In the genomic region with DNA sequence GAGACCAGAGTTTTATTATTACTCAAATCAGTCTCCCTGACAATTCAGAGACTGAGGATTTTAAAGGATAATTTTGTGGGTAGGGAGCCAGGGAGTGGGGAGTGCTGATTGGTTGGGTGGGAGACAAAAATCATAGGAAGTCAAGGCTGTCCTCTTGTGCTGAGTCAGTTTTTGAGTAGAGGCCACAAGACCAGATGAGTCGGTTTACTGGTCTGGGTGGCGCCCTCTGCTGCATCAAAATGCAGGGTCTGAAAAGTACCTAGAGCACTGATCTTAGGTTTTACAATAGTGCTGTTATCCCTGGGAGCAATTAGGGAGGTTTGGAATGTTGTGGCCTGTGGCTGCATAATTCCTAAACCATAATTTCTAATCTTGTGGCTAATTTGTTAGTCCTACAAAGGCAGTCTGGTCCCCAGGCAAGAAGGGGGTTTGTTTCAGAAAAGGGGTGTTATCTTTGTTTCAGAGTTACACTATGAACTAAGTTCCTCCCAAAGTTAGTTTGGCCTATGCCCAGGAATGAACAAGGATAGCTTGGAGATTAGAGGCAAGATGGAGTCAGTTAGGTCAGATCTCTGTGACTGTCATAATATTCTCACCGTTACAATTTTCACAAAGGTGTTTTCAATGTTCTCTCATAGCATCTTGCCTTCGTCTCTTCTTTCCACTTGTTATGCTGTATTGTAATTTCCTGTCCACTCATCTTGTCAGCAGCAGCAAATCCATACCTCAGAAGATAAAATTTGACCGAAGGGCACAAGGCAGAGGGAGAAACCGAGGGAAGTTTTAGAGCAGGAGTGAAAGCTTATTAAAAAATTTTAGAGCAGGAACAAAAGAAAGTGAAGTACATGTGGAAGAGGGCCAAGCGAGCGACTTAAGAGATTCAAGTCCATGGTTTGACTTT, we compare ENCODE assay signal across 1 cellular context.
TF ChIP-seq lines count a peak whose summit lies in the region.

No MANE protein-coding gene starts in this region.

TF ChIP-seq in K562, 482 proteins besides CTCF, POLR2A, EP300 and RAD21 (continued from another document and continues in another):
- TF ChIP-seq ZNF239 (CRISPR knock-in tag; IDR thresholded peaks at IDR 0.05) (no peak), MCM2 (IDR thresholded peaks at IDR 0.05; ENCODE audit: low read depth) (no peak), BRD9 (IDR thresholded peaks at IDR 0.05; ENCODE audit: low read depth, partially characterized antibody) (no peak), TAF15 (IDR thresholded peaks at IDR 0.05; ENCODE audit: low read depth, low read length) (no peak), CXXC5 (CRISPR knock-in tag; IDR thresholded peaks at IDR 0.05) (no peak), HLTF (IDR thresholded peaks at IDR 0.05) (no peak), ZKSCAN8 (CRISPR knock-in tag; IDR thresholded peaks at IDR 0.05) (no peak), RBM22 (IDR thresholded peaks at IDR 0.05; ENCODE audit: low read depth, low read length, poor library complexity, severe bottlenecking) (no peak), TRIM24 (IDR thresholded peaks at IDR 0.05) (no peak), POU5F1 (IDR thresholded peaks at IDR 0.05; ENCODE audit: borderline replicate concordance, low read depth, low read length, partially characterized antibody) (no peak), SRSF7 (optimal IDR thresholded peaks at IDR 0.05; ENCODE audit: low read depth, low read length) (no peak), KLF10 (CRISPR knock-in tag; IDR thresholded peaks at IDR 0.05) (no peak), RHOXF2B (CRISPR knock-in tag; conservative IDR thresholded peaks at IDR 0.05) (no peak), MEIS2 (IDR thresholded peaks at IDR 0.05; ENCODE audit: partially characterized antibody) (no peak), RFX7 (CRISPR knock-in tag; IDR thresholded peaks at IDR 0.05) (no peak), ZNF668 (CRISPR knock-in tag; IDR thresholded peaks at IDR 0.05) (no peak), GABPA (tag; conservative IDR thresholded peaks at IDR 0.05; ENCODE audit: low read depth) (no peak), ZNF707 (CRISPR knock-in tag; conservative IDR thresholded peaks at IDR 0.05) (no peak), KLF16 (IDR thresholded peaks at IDR 0.05) (no peak), STAG1 (CRISPR knock-in tag; IDR thresholded peaks at IDR 0.05; ENCODE audit: borderline replicate concordance) (no peak), TFAM (CRISPR knock-in tag; conservative IDR thresholded peaks at IDR 0.05) (no peak), XRCC5 (IDR thresholded peaks at IDR 0.05; ENCODE audit: low read depth, low read length) (no peak), TBP (optimal IDR thresholded peaks at IDR 0.05; ENCODE audit: low read depth, low read length) (no peak), STAT5A (IDR thresholded peaks at IDR 0.05; ENCODE audit: borderline replicate concordance, low read length) (no peak), MAFF (IDR thresholded peaks at IDR 0.05; ENCODE audit: low read length) (peak; percentile 79)
- TF ChIP-seq, protein P1, sequence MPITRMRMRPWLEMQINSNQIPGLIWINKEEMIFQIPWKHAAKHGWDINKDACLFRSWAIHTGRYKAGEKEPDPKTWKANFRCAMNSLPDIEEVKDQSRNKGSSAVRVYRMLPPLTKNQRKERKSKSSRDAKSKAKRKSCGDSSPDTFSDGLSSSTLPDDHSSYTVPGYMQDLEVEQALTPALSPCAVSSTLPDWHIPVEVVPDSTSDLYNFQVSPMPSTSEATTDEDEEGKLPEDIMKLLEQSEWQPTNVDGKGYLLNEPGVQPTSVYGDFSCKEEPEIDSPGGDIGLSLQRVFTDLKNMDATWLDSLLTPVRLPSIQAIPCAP (CRISPR knock-in tag; IDR thresholded peaks at IDR 0.05; ENCODE audit: borderline replicate concordance), result no peak
- TF ChIP-seq, protein P2, sequence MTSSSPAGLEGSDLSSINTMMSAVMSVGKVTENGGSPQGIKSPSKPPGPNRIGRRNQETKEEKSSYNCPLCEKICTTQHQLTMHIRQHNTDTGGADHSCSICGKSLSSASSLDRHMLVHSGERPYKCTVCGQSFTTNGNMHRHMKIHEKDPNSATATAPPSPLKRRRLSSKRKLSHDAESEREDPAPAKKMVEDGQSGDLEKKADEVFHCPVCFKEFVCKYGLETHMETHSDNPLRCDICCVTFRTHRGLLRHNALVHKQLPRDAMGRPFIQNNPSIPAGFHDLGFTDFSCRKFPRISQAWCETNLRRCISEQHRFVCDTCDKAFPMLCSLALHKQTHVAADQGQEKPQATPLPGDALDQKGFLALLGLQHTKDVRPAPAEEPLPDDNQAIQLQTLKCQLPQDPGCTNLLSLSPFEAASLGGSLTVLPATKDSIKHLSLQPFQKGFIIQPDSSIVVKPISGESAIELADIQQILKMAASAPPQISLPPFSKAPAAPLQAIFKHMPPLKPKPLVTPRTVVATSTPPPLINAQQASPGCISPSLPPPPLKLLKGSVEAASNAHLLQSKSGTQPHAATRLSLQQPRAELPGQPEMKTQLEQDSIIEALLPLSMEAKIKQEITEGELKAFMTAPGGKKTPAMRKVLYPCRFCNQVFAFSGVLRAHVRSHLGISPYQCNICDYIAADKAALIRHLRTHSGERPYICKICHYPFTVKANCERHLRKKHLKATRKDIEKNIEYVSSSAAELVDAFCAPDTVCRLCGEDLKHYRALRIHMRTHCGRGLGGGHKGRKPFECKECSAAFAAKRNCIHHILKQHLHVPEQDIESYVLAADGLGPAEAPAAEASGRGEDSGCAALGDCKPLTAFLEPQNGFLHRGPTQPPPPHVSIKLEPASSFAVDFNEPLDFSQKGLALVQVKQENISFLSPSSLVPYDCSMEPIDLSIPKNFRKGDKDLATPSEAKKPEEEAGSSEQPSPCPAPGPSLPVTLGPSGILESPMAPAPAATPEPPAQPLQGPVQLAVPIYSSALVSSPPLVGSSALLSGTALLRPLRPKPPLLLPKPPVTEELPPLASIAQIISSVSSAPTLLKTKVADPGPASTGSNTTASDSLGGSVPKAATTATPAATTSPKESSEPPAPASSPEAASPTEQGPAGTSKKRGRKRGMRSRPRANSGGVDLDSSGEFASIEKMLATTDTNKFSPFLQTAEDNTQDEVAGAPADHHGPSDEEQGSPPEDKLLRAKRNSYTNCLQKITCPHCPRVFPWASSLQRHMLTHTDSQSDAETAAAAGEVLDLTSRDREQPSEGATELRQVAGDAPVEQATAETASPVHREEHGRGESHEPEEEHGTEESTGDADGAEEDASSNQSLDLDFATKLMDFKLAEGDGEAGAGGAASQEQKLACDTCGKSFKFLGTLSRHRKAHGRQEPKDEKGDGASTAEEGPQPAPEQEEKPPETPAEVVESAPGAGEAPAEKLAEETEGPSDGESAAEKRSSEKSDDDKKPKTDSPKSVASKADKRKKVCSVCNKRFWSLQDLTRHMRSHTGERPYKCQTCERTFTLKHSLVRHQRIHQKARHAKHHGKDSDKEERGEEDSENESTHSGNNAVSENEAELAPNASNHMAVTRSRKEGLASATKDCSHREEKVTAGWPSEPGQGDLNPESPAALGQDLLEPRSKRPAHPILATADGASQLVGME (CRISPR knock-in tag; IDR thresholded peaks at IDR 0.05), result no peak
- TF ChIP-seq, protein P3, sequence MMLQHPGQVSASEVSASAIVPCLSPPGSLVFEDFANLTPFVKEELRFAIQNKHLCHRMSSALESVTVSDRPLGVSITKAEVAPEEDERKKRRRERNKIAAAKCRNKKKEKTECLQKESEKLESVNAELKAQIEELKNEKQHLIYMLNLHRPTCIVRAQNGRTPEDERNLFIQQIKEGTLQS (IDR thresholded peaks at IDR 0.05), result no peak
- TF ChIP-seq, protein P3 (CRISPR knock-in tag; conservative IDR thresholded peaks at IDR 0.05), result no peak
- TF ChIP-seq, protein P4, sequence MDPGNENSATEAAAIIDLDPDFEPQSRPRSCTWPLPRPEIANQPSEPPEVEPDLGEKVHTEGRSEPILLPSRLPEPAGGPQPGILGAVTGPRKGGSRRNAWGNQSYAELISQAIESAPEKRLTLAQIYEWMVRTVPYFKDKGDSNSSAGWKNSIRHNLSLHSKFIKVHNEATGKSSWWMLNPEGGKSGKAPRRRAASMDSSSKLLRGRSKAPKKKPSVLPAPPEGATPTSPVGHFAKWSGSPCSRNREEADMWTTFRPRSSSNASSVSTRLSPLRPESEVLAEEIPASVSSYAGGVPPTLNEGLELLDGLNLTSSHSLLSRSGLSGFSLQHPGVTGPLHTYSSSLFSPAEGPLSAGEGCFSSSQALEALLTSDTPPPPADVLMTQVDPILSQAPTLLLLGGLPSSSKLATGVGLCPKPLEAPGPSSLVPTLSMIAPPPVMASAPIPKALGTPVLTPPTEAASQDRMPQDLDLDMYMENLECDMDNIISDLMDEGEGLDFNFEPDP (CRISPR knock-in tag; IDR thresholded peaks at IDR 0.05), result no peak
- TF ChIP-seq, protein P5, sequence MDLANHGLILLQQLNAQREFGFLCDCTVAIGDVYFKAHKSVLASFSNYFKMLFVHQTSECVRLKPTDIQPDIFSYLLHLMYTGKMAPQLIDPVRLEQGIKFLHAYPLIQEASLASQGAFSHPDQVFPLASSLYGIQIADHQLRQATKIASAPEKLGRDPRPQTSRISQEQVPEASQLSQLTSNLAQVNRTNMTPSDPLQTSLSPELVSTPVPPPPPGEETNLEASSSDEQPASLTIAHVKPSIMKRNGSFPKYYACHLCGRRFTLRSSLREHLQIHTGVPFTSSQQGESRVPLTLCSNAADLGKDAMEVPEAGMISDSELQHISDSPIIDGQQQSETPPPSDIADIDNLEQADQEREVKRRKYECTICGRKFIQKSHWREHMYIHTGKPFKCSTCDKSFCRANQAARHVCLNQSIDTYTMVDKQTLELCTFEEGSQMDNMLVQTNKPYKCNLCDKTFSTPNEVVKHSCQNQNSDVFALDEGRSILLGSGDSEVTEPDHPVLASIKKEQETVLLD (IDR thresholded peaks at IDR 0.05), result no peak
- TF ChIP-seq, protein P6, sequence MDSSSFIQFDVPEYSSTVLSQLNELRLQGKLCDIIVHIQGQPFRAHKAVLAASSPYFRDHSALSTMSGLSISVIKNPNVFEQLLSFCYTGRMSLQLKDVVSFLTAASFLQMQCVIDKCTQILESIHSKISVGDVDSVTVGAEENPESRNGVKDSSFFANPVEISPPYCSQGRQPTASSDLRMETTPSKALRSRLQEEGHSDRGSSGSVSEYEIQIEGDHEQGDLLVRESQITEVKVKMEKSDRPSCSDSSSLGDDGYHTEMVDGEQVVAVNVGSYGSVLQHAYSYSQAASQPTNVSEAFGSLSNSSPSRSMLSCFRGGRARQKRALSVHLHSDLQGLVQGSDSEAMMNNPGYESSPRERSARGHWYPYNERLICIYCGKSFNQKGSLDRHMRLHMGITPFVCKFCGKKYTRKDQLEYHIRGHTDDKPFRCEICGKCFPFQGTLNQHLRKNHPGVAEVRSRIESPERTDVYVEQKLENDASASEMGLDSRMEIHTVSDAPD (CRISPR knock-in tag; IDR thresholded peaks at IDR 0.05), result no peak
- TF ChIP-seq, protein P7, sequence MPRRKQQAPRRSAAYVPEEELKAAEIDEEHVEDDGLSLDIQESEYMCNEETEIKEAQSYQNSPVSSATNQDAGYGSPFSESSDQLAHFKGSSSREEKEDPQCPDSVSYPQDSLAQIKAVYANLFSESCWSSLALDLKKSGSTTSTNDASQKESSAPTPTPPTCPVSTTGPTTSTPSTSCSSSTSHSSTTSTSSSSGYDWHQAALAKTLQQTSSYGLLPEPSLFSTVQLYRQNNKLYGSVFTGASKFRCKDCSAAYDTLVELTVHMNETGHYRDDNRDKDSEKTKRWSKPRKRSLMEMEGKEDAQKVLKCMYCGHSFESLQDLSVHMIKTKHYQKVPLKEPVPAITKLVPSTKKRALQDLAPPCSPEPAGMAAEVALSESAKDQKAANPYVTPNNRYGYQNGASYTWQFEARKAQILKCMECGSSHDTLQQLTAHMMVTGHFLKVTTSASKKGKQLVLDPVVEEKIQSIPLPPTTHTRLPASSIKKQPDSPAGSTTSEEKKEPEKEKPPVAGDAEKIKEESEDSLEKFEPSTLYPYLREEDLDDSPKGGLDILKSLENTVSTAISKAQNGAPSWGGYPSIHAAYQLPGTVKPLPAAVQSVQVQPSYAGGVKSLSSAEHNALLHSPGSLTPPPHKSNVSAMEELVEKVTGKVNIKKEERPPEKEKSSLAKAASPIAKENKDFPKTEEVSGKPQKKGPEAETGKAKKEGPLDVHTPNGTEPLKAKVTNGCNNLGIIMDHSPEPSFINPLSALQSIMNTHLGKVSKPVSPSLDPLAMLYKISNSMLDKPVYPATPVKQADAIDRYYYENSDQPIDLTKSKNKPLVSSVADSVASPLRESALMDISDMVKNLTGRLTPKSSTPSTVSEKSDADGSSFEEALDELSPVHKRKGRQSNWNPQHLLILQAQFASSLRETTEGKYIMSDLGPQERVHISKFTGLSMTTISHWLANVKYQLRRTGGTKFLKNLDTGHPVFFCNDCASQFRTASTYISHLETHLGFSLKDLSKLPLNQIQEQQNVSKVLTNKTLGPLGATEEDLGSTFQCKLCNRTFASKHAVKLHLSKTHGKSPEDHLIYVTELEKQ (CRISPR knock-in tag; IDR thresholded peaks at IDR 0.05), result no peak
